Comparison of ENCODE assay signal across 8 cellular contexts in the genomic region with DNA sequence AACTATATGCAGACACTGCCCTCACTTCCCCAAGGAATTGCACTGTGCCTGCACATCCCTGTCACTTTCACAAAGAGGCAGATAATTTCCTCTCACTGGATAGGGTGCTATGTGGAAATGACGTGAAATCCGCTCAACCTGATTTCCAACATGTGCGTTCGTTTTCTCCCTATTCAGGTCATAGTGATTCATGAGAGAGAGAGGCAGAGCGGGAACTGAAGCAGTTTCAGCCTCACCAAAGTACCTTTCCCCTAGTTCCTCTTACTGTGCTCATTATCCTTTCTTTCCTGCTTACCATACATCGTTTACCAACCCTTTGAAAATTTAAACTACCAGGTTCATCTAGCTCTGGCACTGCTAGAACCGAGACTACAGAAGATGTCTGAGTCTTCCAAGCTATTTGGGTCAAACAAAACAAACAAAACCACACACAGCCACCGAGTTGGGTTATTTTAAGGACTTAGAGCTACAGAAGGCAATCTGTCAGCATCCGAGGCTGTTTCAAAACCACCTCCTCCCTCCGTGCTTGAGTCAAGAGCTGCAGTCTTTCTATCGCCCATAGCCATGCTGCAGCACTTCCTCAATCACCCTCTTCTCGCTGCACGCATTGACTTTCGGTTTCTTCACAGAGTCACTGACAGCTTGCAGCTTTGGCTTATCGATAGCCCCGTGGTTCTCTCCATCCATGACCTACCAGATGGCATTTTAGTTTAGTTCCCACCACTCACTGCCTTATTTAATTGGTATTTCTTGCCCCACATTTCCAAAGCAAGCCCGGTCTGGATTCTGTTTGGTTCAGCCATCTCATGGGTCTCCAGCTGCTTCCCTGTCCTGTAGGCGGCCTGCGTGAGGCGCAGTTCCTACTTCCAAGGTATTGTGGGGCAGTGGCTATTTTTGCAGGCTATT.
DNase-seq lines count a peak whose midpoint lies in the region; ATAC-seq, FAIRE-seq and TF ChIP-seq lines count a peak whose summit lies in the region.

No MANE protein-coding gene starts in this region.

- no peak for FAIRE-seq in astrocyte (lab: Jason Lieb, UNC)

- POLR2A ChIA-PET in GM10248 (lab: Yijun Ruan, JAX), result no interaction called here

- peak; percentile 68 for DNase-seq in GM10248 (ENCODE audit: extremely low spot score)
- peak; percentile 42 for DNase-seq in H4 (ENCODE audit: low spot score)
- DNase-seq in M059J (ENCODE audit: low read depth), result peak; percentile 62
- peak; percentile 20 for DNase-seq in T-helper 9 cell
- no peak for DNase-seq in astrocyte (ENCODE audit: low read depth)
- DNase-seq in midbrain (lab: John Stamatoyannopoulos, UW), result peak; percentile 18
- DNase-seq in stimulated activated effector memory CD8-positive, alpha-beta T cell treated with anti-CD3 and anti-CD28 coated beads, Interleukin-12 subunit alpha, Interleukin-12 subunit beta, amount 100 ng/mL, for 72 hours (ENCODE audit: low spot score in 2 of 2), result peak; percentile 29 to 77
- no peak for DNase-seq in RKO (ENCODE audit: low spot score)

- no peaks in the 10 kb centered on the region for H3K9me3 ChIP-seq in astrocyte (ENCODE audit: insufficient read depth, low read depth, low read length)

- H3K27ac ChIP-seq in astrocyte (ENCODE audit: low read depth, low read length), result no peak overlapping the region

- no peaks in the 10 kb centered on the region for H3K4me1 ChIP-seq in astrocyte (ENCODE audit: insufficient read depth, low read length)

- no peaks in the 10 kb centered on the region for H4K20me1 ChIP-seq in astrocyte (ENCODE audit: insufficient read depth, low read length)

- H3K4me3 Mint-ChIP-seq in astrocyte (ENCODE audit: unreplicated experiment), result no peak overlapping the region
- peak overlapping the region; percentile 81 for H3K4me3 Mint-ChIP-seq in stimulated activated effector memory CD8-positive, alpha-beta T cell treated with anti-CD3 and anti-CD28 coated beads, Interleukin-12 subunit alpha, Interleukin-12 subunit beta, amount 100 ng/mL, for 72 hours

- CTCF ChIA-PET in GM10248 (lab: Yijun Ruan, JAX), result interaction anchor here (0.7 to 1.6 kb wide), 6 partner anchors 8 to 66 kb away, joined by 3 to 5 read pairs (median 3); no protein-coding TSS in a partner anchor

- H3K27ac Mint-ChIP-seq in astrocyte (ENCODE audit: unreplicated experiment), result no peak overlapping the region
- H3K27ac Mint-ChIP-seq in stimulated activated effector memory CD8-positive, alpha-beta T cell treated with anti-CD3 and anti-CD28 coated beads, Interleukin-12 subunit alpha, Interleukin-12 subunit beta, amount 100 ng/mL, for 72 hours, result peak overlapping the region; percentile 95

- no peaks in the 10 kb centered on the region for H3K27me3 Mint-ChIP-seq in astrocyte (ENCODE audit: low read depth, unreplicated experiment)

- no peaks in the 10 kb centered on the region for H3K27me3 ChIP-seq in astrocyte (ENCODE audit: insufficient read depth, low read length)

- H3K36me3 ChIP-seq in astrocyte (ENCODE audit: insufficient read depth, low read length), result no peaks in the 10 kb centered on the region

- H3K4me2 ChIP-seq in astrocyte (ENCODE audit: low read length), result peak overlapping the region; percentile 73

- TF ChIP-seq CTCF in GM10248 (IDR thresholded peaks at IDR 0.05; ENCODE audit: control extremely low read depth, extremely low read depth, low read depth, missing control alignments) (peak; percentile 45), astrocyte (IDR thresholded peaks at IDR 0.05; ENCODE audit: insufficient read depth, low read depth, low read length) (no peak)

- no peaks in the 10 kb centered on the region for H3K4me1 Mint-ChIP-seq in astrocyte (ENCODE audit: low read depth, unreplicated experiment)
- H3K4me1 Mint-ChIP-seq in stimulated activated effector memory CD8-positive, alpha-beta T cell treated with anti-CD3 and anti-CD28 coated beads, Interleukin-12 subunit alpha, Interleukin-12 subunit beta, amount 100 ng/mL, for 72 hours, result peaks cover 15% of the 10 kb centered on the region

- H3K9me3 Mint-ChIP-seq in astrocyte (ENCODE audit: unreplicated experiment), result no peaks in the 10 kb centered on the region
- H3K9me3 Mint-ChIP-seq in stimulated activated effector memory CD8-positive, alpha-beta T cell treated with anti-CD3 and anti-CD28 coated beads, Interleukin-12 subunit alpha, Interleukin-12 subunit beta, amount 100 ng/mL, for 72 hours, result no peaks in the 10 kb centered on the region

- H3K79me2 ChIP-seq in astrocyte (ENCODE audit: insufficient read depth, low read length), result no peaks in the 10 kb centered on the region

- ATAC-seq in stimulated activated effector memory CD8-positive, alpha-beta T cell treated with anti-CD3 and anti-CD28 coated beads, Interleukin-12 subunit alpha, Interleukin-12 subunit beta, amount 100 ng/mL, for 72 hours, result peak; percentile 95

- H3K9ac ChIP-seq in astrocyte (ENCODE audit: low read length), result peak overlapping the region; percentile 58

- peak overlapping the region; percentile 69 for H2AFZ ChIP-seq in astrocyte (ENCODE audit: low read depth, low read length)

- H3K4me3 ChIP-seq in astrocyte (ENCODE audit: insufficient read depth, low read depth, low read length), result peak overlapping the region; percentile 46

- H3K36me3 Mint-ChIP-seq in astrocyte (ENCODE audit: low read depth, unreplicated experiment), result no peaks in the 10 kb centered on the region
- no peaks in the 10 kb centered on the region for H3K36me3 Mint-ChIP-seq in stimulated activated effector memory CD8-positive, alpha-beta T cell treated with anti-CD3 and anti-CD28 coated beads, Interleukin-12 subunit alpha, Interleukin-12 subunit beta, amount 100 ng/mL, for 72 hours

Comparison
In these comparisons a context has a peak if more than half of its experiments do, and no peak if none do; other contexts are left out.
1. DNase-seq: peak in GM10248 (single experiment), H4 (single experiment), M059J (single experiment), T-helper 9 cell (single experiment), midbrain (single experiment) and stimulated activated effector memory CD8-positive, alpha-beta T cell treated with anti-CD3 and anti-CD28 coated beads, Interleukin-12 subunit alpha, Interleukin-12 subunit beta, amount 100 ng/mL, for 72 hours (2 of 2); none in astrocyte (single experiment) and RKO (single experiment).